Comparison of ENCODE assay signal across 12 cellular contexts in the genomic region with DNA sequence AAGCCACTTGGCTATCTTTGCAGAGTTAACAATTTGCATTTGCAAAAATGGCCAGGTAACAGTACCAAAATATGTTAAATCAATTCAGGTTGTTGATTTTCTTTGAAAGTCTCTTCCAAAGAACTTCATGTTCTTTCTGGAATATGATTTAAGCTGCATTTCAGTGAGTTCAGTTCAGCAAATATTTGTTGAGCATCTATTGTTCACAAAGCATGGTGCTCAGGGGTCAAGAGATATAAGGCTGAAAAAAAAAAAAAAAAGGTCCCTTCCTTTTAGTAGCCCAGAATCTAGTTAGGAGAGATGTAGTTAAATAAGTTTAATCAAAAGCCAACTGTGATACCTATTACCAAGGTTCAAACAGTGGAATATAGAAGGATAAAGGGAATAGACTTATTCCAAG.
DNase-seq lines count a peak whose midpoint lies in the region; ATAC-seq and TF ChIP-seq lines count a peak whose summit lies in the region.
"Had no signal": no experiment of that assay in that cellular context is flagged by ENCODE, and none has a peak within 500 bp of the region (broad histone marks: within the 10 kb centered on the region; RNA-seq: fewer than 3 reads in every experiment).

No MANE protein-coding gene starts in this region.

- intact Hi-C loops in dendritic cell treated with granulocyte-macrophage colony-stimulating factor and Interleukin-4, amounts not matched to agents 40 ng/mL and 50 ng/mL, for 4 days (cut with micrococcal nuclease) = loop anchor here (10.0 kb wide), 1 partner anchor 309 kb away; no protein-coding TSS in a partner anchor
- intact Hi-C loops in upper lobe of right lung (cut with DNase I) = no loop called here

- H3K27ac ChIP-seq in neural progenitor cell = no peak overlapping the region
- peak overlapping the region; percentile 51 for H3K27ac ChIP-seq in upper lobe of right lung

- H3K27ac Mint-ChIP-seq in activated T-cell treated with anti-CD3 and anti-CD28 coated beads, Interleukin-2, amount 50 U/mL, for 24 hours = peak overlapping the region; percentile 15
- peak overlapping the region; percentile 78 for H3K27ac Mint-ChIP-seq in dendritic cell treated with granulocyte-macrophage colony-stimulating factor and Interleukin-4, amounts not matched to agents 40 ng/mL and 50 ng/mL, for 4 days
- peak overlapping the region; percentile 9 for H3K27ac Mint-ChIP-seq in neural progenitor cell

- no peak overlapping the region for H3K4me3 Mint-ChIP-seq in activated T-cell treated with anti-CD3 and anti-CD28 coated beads, Interleukin-2, amount 50 U/mL, for 24 hours
- H3K4me3 Mint-ChIP-seq in activated T-cell treated with anti-CD3 and anti-CD28 coated beads, Interleukin-2, amount 50 U/mL, for 4 hours = no peak overlapping the region
- no peak overlapping the region for H3K4me3 Mint-ChIP-seq in dendritic cell treated with granulocyte-macrophage colony-stimulating factor and Interleukin-4, amounts not matched to agents 40 ng/mL and 50 ng/mL, for 4 days
- no peak overlapping the region for H3K4me3 Mint-ChIP-seq in neural progenitor cell
- H3K4me3 Mint-ChIP-seq: endodermal cell had no signal

- no peaks in the 10 kb centered on the region for H3K36me3 Mint-ChIP-seq in activated T-cell treated with anti-CD3 and anti-CD28 coated beads, Interleukin-2, amount 50 U/mL, for 24 hours (ENCODE audit: low read depth)
- no peaks in the 10 kb centered on the region for H3K36me3 Mint-ChIP-seq in activated T-cell treated with anti-CD3 and anti-CD28 coated beads, Interleukin-2, amount 50 U/mL, for 4 hours (ENCODE audit: insufficient read depth)
- H3K36me3 Mint-ChIP-seq in dendritic cell treated with granulocyte-macrophage colony-stimulating factor and Interleukin-4, amounts not matched to agents 40 ng/mL and 50 ng/mL, for 4 days (ENCODE audit: low read depth) = no peaks in the 10 kb centered on the region
- H3K36me3 Mint-ChIP-seq in neural progenitor cell = peaks cover 9% of the 10 kb centered on the region

- peaks cover 63% of the 10 kb centered on the region for H3F3A ChIP-seq in neural progenitor cell (ENCODE audit: low read depth)

- H3K79me2 ChIP-seq in neural progenitor cell (ENCODE audit: low read depth) = no peaks in the 10 kb centered on the region

- peak overlapping the region; percentile 51 for H3K4me2 ChIP-seq in neural progenitor cell

- POLR2A ChIA-PET in HEK293T (lab: Yijun Ruan, JAX) = no interaction called here

- H3K9ac ChIP-seq in neural progenitor cell = no peak overlapping the region

- peaks cover 23% of the 10 kb centered on the region for H3K4me1 Mint-ChIP-seq in activated T-cell treated with anti-CD3 and anti-CD28 coated beads, Interleukin-2, amount 50 U/mL, for 24 hours (ENCODE audit: low read depth)
- peaks cover 16% of the 10 kb centered on the region for H3K4me1 Mint-ChIP-seq in activated T-cell treated with anti-CD3 and anti-CD28 coated beads, Interleukin-2, amount 50 U/mL, for 4 hours (ENCODE audit: low read depth)
- peaks cover 62% of the 10 kb centered on the region for H3K4me1 Mint-ChIP-seq in dendritic cell treated with granulocyte-macrophage colony-stimulating factor and Interleukin-4, amounts not matched to agents 40 ng/mL and 50 ng/mL, for 4 days (ENCODE audit: low read depth)
- peaks cover 83% of the 10 kb centered on the region for H3K4me1 Mint-ChIP-seq in neural progenitor cell

- H3K9me3 ChIP-seq in neural progenitor cell (ENCODE audit: low read depth) (no peaks in the 10 kb centered on the region), upper lobe of right lung (no peaks in the 10 kb centered on the region)

- no peak overlapping the region for H2AFZ ChIP-seq in neural progenitor cell (replicated peaks)

- ATAC-seq in activated T-cell treated with anti-CD3 and anti-CD28 coated beads, Interleukin-2, amount 50 U/mL, for 4 hours = no peak
- no peak for ATAC-seq in upper lobe of right lung
- ATAC-seq in HG03196 (IDR thresholded peaks at IDR 0.05; ENCODE audit: unreplicated experiment) = no peak

- H3K4me1 ChIP-seq in neural progenitor cell = peaks cover 62% of the 10 kb centered on the region
- peaks cover 17% of the 10 kb centered on the region for H3K4me1 ChIP-seq in upper lobe of right lung

- no peaks in the 10 kb centered on the region for H3K9me3 Mint-ChIP-seq in activated T-cell treated with anti-CD3 and anti-CD28 coated beads, Interleukin-2, amount 50 U/mL, for 24 hours
- H3K9me3 Mint-ChIP-seq in activated T-cell treated with anti-CD3 and anti-CD28 coated beads, Interleukin-2, amount 50 U/mL, for 4 hours = no peaks in the 10 kb centered on the region
- H3K9me3 Mint-ChIP-seq in dendritic cell treated with granulocyte-macrophage colony-stimulating factor and Interleukin-4, amounts not matched to agents 40 ng/mL and 50 ng/mL, for 4 days = no peaks in the 10 kb centered on the region
- H3K9me3 Mint-ChIP-seq in neural progenitor cell = peaks cover 4% of the 10 kb centered on the region
- H3K9me3 Mint-ChIP-seq: endodermal cell had no signal

- H3K27me3 ChIP-seq in neural progenitor cell (no peaks in the 10 kb centered on the region), upper lobe of right lung (no peaks in the 10 kb centered on the region)

- DNase-seq in activated T-cell treated with anti-CD3 and anti-CD28 coated beads, Interleukin-2, amount 50 U/mL, for 24 hours = no peak
- no peak for DNase-seq in activated T-cell treated with anti-CD3 and anti-CD28 coated beads, Interleukin-2, amount 50 U/mL, for 4 hours
- DNase-seq in neural progenitor cell (ENCODE audit: low spot score) = no peak
- DNase-seq in upper lobe of right lung = no peak
- no peak for DNase-seq in HEK293T (ENCODE audit: extremely low spot score)
- no peak for DNase-seq in D341Med (ENCODE audit: low spot score)
- DNase-seq: activated naive CD4-positive, alpha-beta T cell treated with anti-CD3 and anti-CD28 coated beads, Interleukin-2, amount 50 U/mL, for 16 hours; endodermal cell; NCI-H1092; stimulated activated CD4-positive, alpha-beta T cell treated with anti-CD3 and anti-CD28 coated beads, Interleukin-2, amount 100 ng/mL, for 24 hours had no signal

- no peak overlapping the region for H3K4me3 ChIP-seq in neural progenitor cell
- no peak overlapping the region for H3K4me3 ChIP-seq in upper lobe of right lung

- CTCF ChIA-PET in HEK293T (lab: Yijun Ruan, JAX) = no interaction called here

- H3K36me3 ChIP-seq in neural progenitor cell (no peaks in the 10 kb centered on the region), upper lobe of right lung (no peaks in the 10 kb centered on the region)

- no peaks in the 10 kb centered on the region for H4K20me1 ChIP-seq in neural progenitor cell (ENCODE audit: low read depth)

- TF ChIP-seq CTCF in neural progenitor cell (IDR thresholded peaks at IDR 0.05) (no peak), upper lobe of right lung (IDR thresholded peaks at IDR 0.05) (no peak)

- no peaks in the 10 kb centered on the region for H3K27me3 Mint-ChIP-seq in activated T-cell treated with anti-CD3 and anti-CD28 coated beads, Interleukin-2, amount 50 U/mL, for 24 hours
- no peaks in the 10 kb centered on the region for H3K27me3 Mint-ChIP-seq in activated T-cell treated with anti-CD3 and anti-CD28 coated beads, Interleukin-2, amount 50 U/mL, for 4 hours (ENCODE audit: low read depth)
- H3K27me3 Mint-ChIP-seq in dendritic cell treated with granulocyte-macrophage colony-stimulating factor and Interleukin-4, amounts not matched to agents 40 ng/mL and 50 ng/mL, for 4 days = no peaks in the 10 kb centered on the region
- H3K27me3 Mint-ChIP-seq in neural progenitor cell (ENCODE audit: insufficient read depth, low read depth) = peaks cover 31% of the 10 kb centered on the region

TF ChIP-seq in HEK293T, 16 proteins besides CTCF, POLR2A, EP300 and RAD21:
- TF ChIP-seq ARNT (IDR thresholded peaks at IDR 0.05) = no peak
- no peak for TF ChIP-seq FOXA1 (IDR thresholded peaks at IDR 0.05)
- TF ChIP-seq SUZ12 (IDR thresholded peaks at IDR 0.05) = no peak
- no peak for TF ChIP-seq L3MBTL2 (conservative IDR thresholded peaks at IDR 0.05)
- no peak for TF ChIP-seq NFRKB (IDR thresholded peaks at IDR 0.05)
- TF ChIP-seq FOXK2 (IDR thresholded peaks at IDR 0.05) = no peak
- TF ChIP-seq ELF4 (IDR thresholded peaks at IDR 0.05) = no peak
- no peak for TF ChIP-seq SP1 (IDR thresholded peaks at IDR 0.05)

Comparison
In these comparisons a context has a peak if more than half of its experiments do, and no peak if none do; other contexts are left out.
1. H3K27ac Mint-ChIP-seq: peak in every context shown above with its lines; median percentile 78 in dendritic cell treated with granulocyte-macrophage colony-stimulating factor and Interleukin-4, amounts not matched to agents 40 ng/mL and 50 ng/mL, for 4 days; 15 in activated T-cell treated with anti-CD3 and anti-CD28 coated beads, Interleukin-2, amount 50 U/mL, for 24 hours; 9 in neural progenitor cell.